In genomic region chr13:106518535-106518934, GRCh38 we compare ENCODE assay signal across 1 cellular context.
TF ChIP-seq lines count a peak whose summit lies in the region.

No MANE protein-coding gene starts in this region.

TF ChIP-seq in GM23338, 12 proteins besides CTCF, POLR2A, EP300 and RAD21:
- TF ChIP-seq ETS1 (IDR thresholded peaks at IDR 0.05) (no peak), POLR2AphosphoS5 (IDR thresholded peaks at IDR 0.05; ENCODE audit: low read depth) (no peak), ZNF331 (CRISPR knock-in tag; IDR thresholded peaks at IDR 0.05; ENCODE audit: low read depth) (no peak), EZH2 (IDR thresholded peaks at IDR 0.05; ENCODE audit: low read depth, unreplicated experiment) (no peak), JUNB (IDR thresholded peaks at IDR 0.05; ENCODE audit: unreplicated experiment) (no peak), STAT1 (IDR thresholded peaks at IDR 0.05; ENCODE audit: unreplicated experiment) (no peak), ZNF114 (CRISPR knock-in tag; IDR thresholded peaks at IDR 0.05) (no peak), EZH2phosphoT487 (IDR thresholded peaks at IDR 0.05; ENCODE audit: unreplicated experiment) (no peak), CREB1 (CRISPR knock-in tag; IDR thresholded peaks at IDR 0.05; ENCODE audit: low read depth) (no peak), ZNF462 (CRISPR knock-in tag; IDR thresholded peaks at IDR 0.05) (no peak), NANOG (IDR thresholded peaks at IDR 0.05; ENCODE audit: borderline replicate concordance) (no peak), REST (IDR thresholded peaks at IDR 0.05; ENCODE audit: unreplicated experiment) (no peak)
TF ChIP-seq in GM23338: peak in this region for 0.
